In the genomic region with DNA sequence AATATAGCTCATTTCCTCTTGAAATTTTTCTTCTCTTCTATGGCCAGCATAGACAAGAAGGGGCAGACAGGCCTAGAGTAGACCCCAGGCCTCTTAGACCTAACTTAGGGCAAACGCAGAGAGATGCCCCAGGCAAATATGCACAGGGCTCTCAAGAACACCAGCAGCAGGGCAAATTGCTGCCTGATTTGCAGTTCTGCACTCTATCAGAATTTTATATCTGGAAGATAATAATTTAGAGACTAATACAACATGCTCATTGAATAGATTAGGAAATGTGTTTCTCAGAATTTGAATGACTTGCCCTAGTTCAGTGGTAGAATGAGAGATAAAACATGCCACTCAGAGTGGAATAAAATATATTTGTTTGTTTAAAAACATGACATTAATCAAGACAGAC, we compare ENCODE assay signal across 1 cellular context.
TF ChIP-seq lines count a peak whose summit lies in the region.

No MANE protein-coding gene starts in this region.

TF ChIP-seq in GM23338, 12 proteins besides CTCF, POLR2A, EP300 and RAD21 (continued from another document):
- TF ChIP-seq, protein P1, sequence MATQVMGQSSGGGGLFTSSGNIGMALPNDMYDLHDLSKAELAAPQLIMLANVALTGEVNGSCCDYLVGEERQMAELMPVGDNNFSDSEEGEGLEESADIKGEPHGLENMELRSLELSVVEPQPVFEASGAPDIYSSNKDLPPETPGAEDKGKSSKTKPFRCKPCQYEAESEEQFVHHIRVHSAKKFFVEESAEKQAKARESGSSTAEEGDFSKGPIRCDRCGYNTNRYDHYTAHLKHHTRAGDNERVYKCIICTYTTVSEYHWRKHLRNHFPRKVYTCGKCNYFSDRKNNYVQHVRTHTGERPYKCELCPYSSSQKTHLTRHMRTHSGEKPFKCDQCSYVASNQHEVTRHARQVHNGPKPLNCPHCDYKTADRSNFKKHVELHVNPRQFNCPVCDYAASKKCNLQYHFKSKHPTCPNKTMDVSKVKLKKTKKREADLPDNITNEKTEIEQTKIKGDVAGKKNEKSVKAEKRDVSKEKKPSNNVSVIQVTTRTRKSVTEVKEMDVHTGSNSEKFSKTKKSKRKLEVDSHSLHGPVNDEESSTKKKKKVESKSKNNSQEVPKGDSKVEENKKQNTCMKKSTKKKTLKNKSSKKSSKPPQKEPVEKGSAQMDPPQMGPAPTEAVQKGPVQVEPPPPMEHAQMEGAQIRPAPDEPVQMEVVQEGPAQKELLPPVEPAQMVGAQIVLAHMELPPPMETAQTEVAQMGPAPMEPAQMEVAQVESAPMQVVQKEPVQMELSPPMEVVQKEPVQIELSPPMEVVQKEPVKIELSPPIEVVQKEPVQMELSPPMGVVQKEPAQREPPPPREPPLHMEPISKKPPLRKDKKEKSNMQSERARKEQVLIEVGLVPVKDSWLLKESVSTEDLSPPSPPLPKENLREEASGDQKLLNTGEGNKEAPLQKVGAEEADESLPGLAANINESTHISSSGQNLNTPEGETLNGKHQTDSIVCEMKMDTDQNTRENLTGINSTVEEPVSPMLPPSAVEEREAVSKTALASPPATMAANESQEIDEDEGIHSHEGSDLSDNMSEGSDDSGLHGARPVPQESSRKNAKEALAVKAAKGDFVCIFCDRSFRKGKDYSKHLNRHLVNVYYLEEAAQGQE (IDR thresholded peaks at IDR 0.05; ENCODE audit: unreplicated experiment) = no peak
- no peak for TF ChIP-seq ZNF331 (CRISPR knock-in tag; IDR thresholded peaks at IDR 0.05; ENCODE audit: low read depth)
